In genomic region chr12:115722181-115722580, GRCh38 we compare ENCODE assay signal across 9 cellular contexts.
"Had no signal": no experiment of that assay in that cellular context is flagged by ENCODE, and none has a peak within 500 bp of the region (broad histone marks: within the 10 kb centered on the region; RNA-seq: fewer than 3 reads in every experiment).

No MANE protein-coding gene starts in this region.

- H3K36me3 ChIP-seq: HAP-1 had no signal

- ATAC-seq: HCT116, K562 had no signal

- H3K9me3 ChIP-seq: HAP-1 had no signal

- H3K4me3 ChIP-seq: GM23248, HAP-1, K562 had no signal

- H3K4me1 ChIP-seq: HAP-1 had no signal

- H3K27ac Mint-ChIP-seq: HFFc6 had no signal

- H3K27ac ChIP-seq: GM23248, HL-60 had no signal

- DNase-seq: GM23248, GOT3, H7, HFFc6, IMR-90 had no signal

- H3K4me3 Mint-ChIP-seq: HFFc6 had no signal
